Comparison of ENCODE assay signal across 22 cellular contexts in the genomic region with DNA sequence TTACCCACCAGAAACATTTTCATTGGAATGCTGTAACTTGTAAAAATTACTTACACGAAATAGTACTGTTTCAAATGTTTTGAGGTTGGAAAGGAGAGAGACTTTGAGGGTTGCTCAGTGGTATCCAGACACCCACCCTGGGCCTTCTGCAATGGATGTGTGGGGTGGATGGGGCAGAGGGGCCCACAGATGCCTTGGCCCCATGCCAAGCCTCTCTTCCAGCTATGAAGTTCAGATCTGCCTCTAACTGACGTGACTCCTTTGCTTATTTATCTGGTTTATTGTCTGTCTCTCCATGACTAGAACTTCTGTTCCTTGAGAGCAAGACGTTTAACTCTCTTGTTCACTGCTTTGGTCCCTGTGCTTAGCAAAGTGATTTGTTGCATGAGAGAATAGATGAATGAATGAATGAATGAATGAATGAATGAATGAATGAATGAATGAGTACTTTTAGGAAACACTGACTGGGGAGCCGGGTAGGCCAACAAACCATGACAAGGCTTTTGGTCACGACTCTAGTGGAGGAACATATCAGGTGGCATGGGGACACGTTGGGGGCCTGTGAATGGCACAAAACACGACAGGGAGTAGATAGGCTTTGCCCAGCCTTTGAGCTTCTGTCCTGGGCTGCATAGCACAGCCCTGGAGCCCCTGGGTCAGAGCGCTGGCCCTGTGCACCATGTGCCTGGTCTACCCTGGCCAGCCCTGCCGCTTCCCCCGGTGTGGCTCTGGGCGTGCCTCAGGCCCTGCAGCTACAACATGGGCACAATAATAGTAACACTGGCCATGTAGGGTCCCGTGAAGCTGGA.
"Had no signal": no experiment of that assay in that cellular context is flagged by ENCODE, and none has a peak within 500 bp of the region (broad histone marks: within the 10 kb centered on the region; RNA-seq: fewer than 3 reads in every experiment).

No MANE protein-coding gene starts in this region.

- H3K4me1 ChIP-seq: left lung, lower lobe of right lung, tibial nerve had no signal

- H3K27ac Mint-ChIP-seq: dendritic cell treated with granulocyte-macrophage colony-stimulating factor and Interleukin-4, amounts not matched to agents 40 ng/mL and 50 ng/mL, for 4 days; effector memory CD8-positive, alpha-beta T cell; immature natural killer cell; memory B cell; mesothelial cell of epicardium; natural killer cell; progenitor cell of endocrine pancreas; stimulated activated naive CD8-positive, alpha-beta T cell treated with anti-CD3 and anti-CD28 coated beads, Interleukin-15, Interleukin-2, amounts not matched to agents 100 ng/mL and 50 ng/mL, for 24 hours had no signal

- H3K4me3 Mint-ChIP-seq: dendritic cell treated with granulocyte-macrophage colony-stimulating factor and Interleukin-4, amounts not matched to agents 40 ng/mL and 50 ng/mL, for 4 days; effector memory CD8-positive, alpha-beta T cell; immature natural killer cell; memory B cell; mesothelial cell of epicardium; natural killer cell; neural crest cell; stimulated activated memory B cell treated with anti-CD40 and anti-IgM and Interleukin-4, amounts not matched to agents 10 μg/mL and 1 μg/mL and 100 μg/mL, for 72 hours; stimulated activated naive CD8-positive, alpha-beta T cell treated with anti-CD3 and anti-CD28 coated beads, Interleukin-15, Interleukin-2, amounts not matched to agents 100 ng/mL and 50 ng/mL, for 24 hours had no signal

- H3K36me3 Mint-ChIP-seq: immature natural killer cell; memory B cell; mesothelial cell of epicardium; natural killer cell; stimulated activated memory B cell treated with anti-CD40 and anti-IgM and Interleukin-4, amounts not matched to agents 10 μg/mL and 1 μg/mL and 100 μg/mL, for 72 hours had no signal

- H3K9me3 Mint-ChIP-seq: dendritic cell treated with granulocyte-macrophage colony-stimulating factor and Interleukin-4, amounts not matched to agents 40 ng/mL and 50 ng/mL, for 4 days; effector memory CD8-positive, alpha-beta T cell; immature natural killer cell; memory B cell; mesothelial cell of epicardium; natural killer cell; neural crest cell; stimulated activated memory B cell treated with anti-CD40 and anti-IgM and Interleukin-4, amounts not matched to agents 10 μg/mL and 1 μg/mL and 100 μg/mL, for 72 hours; stimulated activated naive CD8-positive, alpha-beta T cell treated with anti-CD3 and anti-CD28 coated beads, Interleukin-15, Interleukin-2, amounts not matched to agents 100 ng/mL and 50 ng/mL, for 24 hours had no signal

- ATAC-seq: effector memory CD8-positive, alpha-beta T cell; left lung; lower lobe of right lung; natural killer cell; right cardiac atrium; stimulated activated memory B cell treated with anti-CD40 and anti-IgM and Interleukin-4, amounts not matched to agents 10 μg/mL and 1 μg/mL and 100 μg/mL, for 72 hours had no signal

- H3K9me3 ChIP-seq: esophagus squamous epithelium, left lung, lower lobe of right lung, ovary, tibial nerve had no signal

- DNase-seq: effector memory CD8-positive, alpha-beta T cell; esophagus squamous epithelium; foreskin fibroblast; immature natural killer cell; left lung; lower lobe of right lung; natural killer cell; nucleus accumbens; ovary; stimulated activated CD4-positive, alpha-beta T cell treated with anti-CD3 and anti-CD28 coated beads, Interleukin-15, amount 100 ng/mL, for 24 hours; stimulated activated CD4-positive, alpha-beta T cell treated with anti-CD3 and anti-CD28 coated beads, Interleukin-1b, Interleukin-23, amount 100 ng/mL, for 48 hours; stimulated activated CD4-positive, alpha-beta T cell treated with anti-CD3 and anti-CD28 coated beads, Interleukin-4, amount 100 ng/mL, for 24 hours had no signal

- H3K27me3 Mint-ChIP-seq: dendritic cell treated with granulocyte-macrophage colony-stimulating factor and Interleukin-4, amounts not matched to agents 40 ng/mL and 50 ng/mL, for 4 days; memory B cell; progenitor cell of endocrine pancreas; stimulated activated memory B cell treated with anti-CD40 and anti-IgM and Interleukin-4, amounts not matched to agents 10 μg/mL and 1 μg/mL and 100 μg/mL, for 72 hours; stimulated activated naive CD8-positive, alpha-beta T cell treated with anti-CD3 and anti-CD28 coated beads, Interleukin-15, Interleukin-2, amounts not matched to agents 100 ng/mL and 50 ng/mL, for 24 hours had no signal

- H3K36me3 ChIP-seq: esophagus squamous epithelium, left lung, lower lobe of right lung, ovary had no signal

- H3K27me3 ChIP-seq: esophagus squamous epithelium, left lung, ovary, tibial nerve had no signal

- H3K4me3 ChIP-seq: esophagus squamous epithelium, left lung, lower lobe of right lung, ovary, tibial nerve had no signal

- H3K27ac ChIP-seq: epithelial cell of prostate, esophagus squamous epithelium, left lung, lower lobe of right lung, ovary, tibial nerve had no signal
